Comparison of ENCODE assay signal across 9 cellular contexts in the genomic region with DNA sequence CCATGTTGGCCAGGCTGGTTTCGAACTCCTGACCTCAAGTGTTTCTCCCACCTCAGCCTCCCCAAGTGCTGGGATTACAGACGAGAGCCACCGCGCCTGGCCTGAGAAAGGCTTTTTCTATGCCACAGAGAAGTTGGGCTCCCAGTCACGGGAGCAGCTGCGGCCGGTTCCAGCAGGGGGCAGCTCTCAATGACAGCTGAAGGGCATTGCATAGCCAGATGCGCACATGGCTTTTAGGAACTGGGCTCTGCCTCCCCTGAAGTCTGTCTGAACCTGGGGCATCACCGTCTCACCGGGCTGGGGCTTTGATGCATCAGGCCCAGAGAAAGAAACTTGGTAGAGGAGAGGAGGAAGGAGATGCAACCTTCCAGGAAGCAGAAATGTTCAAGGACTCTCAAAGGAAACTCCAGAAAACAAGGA.
DNase-seq lines count a peak whose midpoint lies in the region; ATAC-seq and TF ChIP-seq lines count a peak whose summit lies in the region.
"Had no signal": no experiment of that assay in that cellular context is flagged by ENCODE, and none has a peak within 500 bp of the region (broad histone marks: within the 10 kb centered on the region; RNA-seq: fewer than 3 reads in every experiment).

No MANE protein-coding gene starts in this region.

- no peaks in the 10 kb centered on the region for H3F3A ChIP-seq in SK-N-SH (replicated peaks; ENCODE audit: insufficient read depth)

- intact Hi-C loops in dorsolateral prefrontal cortex (cut with DNase I) = loop anchor here in 1 of 2 donors (5.0 to 10.0 kb wide), 2 partner anchors 92 to 509 kb away; a partner anchor contains a TSS

- H3K4me1 ChIP-seq in SK-N-SH (ENCODE audit: control insufficient read depth in 1 of 2, insufficient read depth in 2 of 2, low read depth in 1 of 2, low read length in 1 of 2) = peaks cover 0 to 34% of the 10 kb centered on the region in 2 experiments; a peak in 1 of 4 replicates
- H3K4me1 ChIP-seq in lung (ENCODE audit: control insufficient read depth in 2 of 2, insufficient read depth in 2 of 2, low read length in 2 of 2) = peaks cover 0 to 2% of the 10 kb centered on the region in 2 donors

- no peaks in the 10 kb centered on the region for H3K9me3 ChIP-seq in SK-N-SH
- peaks cover 0 to 2% of the 10 kb centered on the region in 2 donors for H3K9me3 ChIP-seq in lung (ENCODE audit: control insufficient read depth in 2 of 2, insufficient read depth in 1 of 2, low read length in 1 of 2)
- H3K9me3 ChIP-seq: BLaER1 treated with 17β-estradiol and CSF1 and Interleukin-3, amounts not matched to agents 10 nM and 100 nM had no signal

- H3K9me2 ChIP-seq in SK-N-SH = no peaks in the 10 kb centered on the region

- no peak overlapping the region for H2AFZ ChIP-seq in SK-N-SH (ENCODE audit: low read depth)

- H3K27ac ChIP-seq in SK-N-SH (ENCODE audit: low read depth in 2 of 2, low read length in 1 of 2) (no peak overlapping the region), dorsolateral prefrontal cortex (no peak overlapping the region), lung (ENCODE audit: low read depth in 1 of 2, low read length in 1 of 2) (no peak overlapping the region), substantia nigra (ENCODE audit: low read depth, low read length, poor library complexity, severe bottlenecking) (no peak overlapping the region)
- H3K27ac ChIP-seq: BLaER1 treated with 17β-estradiol and CSF1 and Interleukin-3, amounts not matched to agents 10 nM and 100 nM had no signal

- TF ChIP-seq EP300 in SK-N-SH (IDR thresholded peaks at IDR 0.05; ENCODE audit: borderline replicate concordance in 1 of 2, low read depth in 1 of 2, low read length in 1 of 2) = no peak

- H3K27me3 ChIP-seq in SK-N-SH (ENCODE audit: insufficient read depth) (no peaks in the 10 kb centered on the region), dorsolateral prefrontal cortex (peaks cover 0 to 2% (median 0%) of the 10 kb centered on the region in 45 donors), lung (ENCODE audit: control insufficient read depth, insufficient read depth) (no peaks in the 10 kb centered on the region)
- H3K27me3 ChIP-seq: BLaER1 treated with 17β-estradiol and CSF1 and Interleukin-3, amounts not matched to agents 10 nM and 100 nM had no signal

- ATAC-seq in GM21723 (IDR thresholded peaks at IDR 0.05; ENCODE audit: unreplicated experiment) (peak; percentile 93), lung (ENCODE audit: insufficient read depth, low FRiP score) (peak; percentile 63)

- no peak overlapping the region for H3K4me2 ChIP-seq in SK-N-SH
- H3K4me2 ChIP-seq: BLaER1 treated with 17β-estradiol and CSF1 and Interleukin-3, amounts not matched to agents 10 nM and 100 nM had no signal

- CTCF ChIA-PET in SK-N-SH (lab: Yijun Ruan, JAX) = interaction anchor here (0.9 to 15.0 kb wide), 38 partner anchors 9 to 507 kb away, joined by 3 to 215 read pairs (median 5); a partner anchor contains a TSS

- 16% methylated on average over 10 of the region's 10 CpGs for WGBS in SK-N-SH (ENCODE audit: low lambda C conversion rate)
- 14 to 18% methylated on average over 10 of the region's 10 CpGs for WGBS in lung, 2 donors

- POLR2A ChIA-PET in SK-N-SH (lab: Yijun Ruan, JAX) = interaction anchor here (1.4 to 2.2 kb wide), 2 partner anchors 87 to 90 kb away, joined by 4 to 12 read pairs; no protein-coding TSS in a partner anchor

- TF ChIP-seq CTCF in SK-N-SH (IDR thresholded peaks at IDR 0.05) = peak; percentile 98
- peak in 54 of 56 donors; percentile 12 to 71 (median 55) for TF ChIP-seq CTCF in dorsolateral prefrontal cortex (IDR thresholded peaks at IDR 0.05 in 54 of 56, conservative IDR thresholded peaks at IDR 0.05 in 2 of 56; ENCODE audit: low read depth in 1 of 56, partially characterized antibody in 56 of 56)
- peak; percentile 59 for TF ChIP-seq CTCF in lung (IDR thresholded peaks at IDR 0.05; ENCODE audit: control extremely low read depth, extremely low read depth)

- TF ChIP-seq RAD21 in SK-N-SH (IDR thresholded peaks at IDR 0.05; ENCODE audit: low read length) = peak; percentile 84

- H3K9ac ChIP-seq in SK-N-SH = no peak overlapping the region
- H3K9ac ChIP-seq: BLaER1 treated with 17β-estradiol and CSF1 and Interleukin-3, amounts not matched to agents 10 nM and 100 nM had no signal

- no peaks in the 10 kb centered on the region for H3K36me3 ChIP-seq in SK-N-SH (replicated peaks in 1 of 2; ENCODE audit: control insufficient read depth in 1 of 2, insufficient read depth in 2 of 2, low read length in 1 of 2)
- H3K36me3 ChIP-seq in lung (ENCODE audit: control insufficient read depth in 2 of 2, insufficient read depth in 2 of 2, low read length in 2 of 2) = no peaks in the 10 kb centered on the region
- H3K36me3 ChIP-seq: BLaER1 treated with 17β-estradiol and CSF1 and Interleukin-3, amounts not matched to agents 10 nM and 100 nM had no signal

- peak; percentile 58 for DNase-seq in NCI-H146 (lab: John Stamatoyannopoulos, UW)
- no peak for DNase-seq in NCI-H146 treated with DMSO at 0.1 percent for 48 hours (lab: John Stamatoyannopoulos, UW; ENCODE audit: unreplicated experiment)
- peak; percentile 11 for DNase-seq in Jurkat, Clone E6-1 (ENCODE audit: low read depth, low spot score)
- peak; percentile 89 for DNase-seq in SK-N-SH
- DNase-seq in dorsolateral prefrontal cortex = peak in 6 of 10 donors; percentile 25 to 64 (median 47)
- DNase-seq in lung (ENCODE audit: low spot score) = peak; percentile 72
- DNase-seq in substantia nigra (lab: John Stamatoyannopoulos, UW) = peak in 29 of 49 donors; percentile 3 to 54 (median 18)

- H4K20me1 ChIP-seq in SK-N-SH (ENCODE audit: insufficient read depth) = no peaks in the 10 kb centered on the region
- H4K20me1 ChIP-seq: BLaER1 treated with 17β-estradiol and CSF1 and Interleukin-3, amounts not matched to agents 10 nM and 100 nM had no signal

- no peaks in the 10 kb centered on the region for H3K79me2 ChIP-seq in SK-N-SH (ENCODE audit: insufficient read depth)

- no peak overlapping the region for H3K4me3 ChIP-seq in Jurkat, Clone E6-1 (ENCODE audit: low read length)
- H3K4me3 ChIP-seq in SK-N-SH (ENCODE audit: low read depth in 2 of 2, low read length in 1 of 2) (no peak overlapping the region; a peak in 1 of 4 replicates), dorsolateral prefrontal cortex (no peak overlapping the region), lung (no peak overlapping the region)
- H3K4me3 ChIP-seq: BLaER1 treated with 17β-estradiol and CSF1 and Interleukin-3, amounts not matched to agents 10 nM and 100 nM had no signal

TF ChIP-seq in SK-N-SH, 30 proteins besides CTCF, POLR2A, EP300 and RAD21:
- peak; percentile 57 for TF ChIP-seq CHD2 (IDR thresholded peaks at IDR 0.05; ENCODE audit: low read length, partially characterized antibody)
- peak; percentile 97 for TF ChIP-seq SMC3 (IDR thresholded peaks at IDR 0.05; ENCODE audit: low read depth, low read length)
- peak; percentile 19; the same call in 1 of the 2 replicates for TF ChIP-seq FOXJ3 (CRISPR knock-in tag; IDR thresholded peaks at IDR 0.05)
- TF ChIP-seq GABPA (IDR thresholded peaks at IDR 0.05; ENCODE audit: low read depth) = no peak
- TF ChIP-seq, protein P1, sequence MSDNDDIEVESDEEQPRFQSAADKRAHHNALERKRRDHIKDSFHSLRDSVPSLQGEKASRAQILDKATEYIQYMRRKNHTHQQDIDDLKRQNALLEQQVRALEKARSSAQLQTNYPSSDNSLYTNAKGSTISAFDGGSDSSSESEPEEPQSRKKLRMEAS (IDR thresholded peaks at IDR 0.05; ENCODE audit: low read depth) = peak; percentile 87
- TF ChIP-seq SIN3A (IDR thresholded peaks at IDR 0.05; ENCODE audit: borderline replicate concordance, low read depth, low read length) = peak; percentile 75; the same call in 1 of the 2 replicates
- TF ChIP-seq RCOR1 (IDR thresholded peaks at IDR 0.05; ENCODE audit: low read length) = peak; percentile 43; the same call in 1 of the 2 replicates
- no peak for TF ChIP-seq NRF1 (IDR thresholded peaks at IDR 0.05; ENCODE audit: low read depth, low read length)
- TF ChIP-seq, protein P2, sequence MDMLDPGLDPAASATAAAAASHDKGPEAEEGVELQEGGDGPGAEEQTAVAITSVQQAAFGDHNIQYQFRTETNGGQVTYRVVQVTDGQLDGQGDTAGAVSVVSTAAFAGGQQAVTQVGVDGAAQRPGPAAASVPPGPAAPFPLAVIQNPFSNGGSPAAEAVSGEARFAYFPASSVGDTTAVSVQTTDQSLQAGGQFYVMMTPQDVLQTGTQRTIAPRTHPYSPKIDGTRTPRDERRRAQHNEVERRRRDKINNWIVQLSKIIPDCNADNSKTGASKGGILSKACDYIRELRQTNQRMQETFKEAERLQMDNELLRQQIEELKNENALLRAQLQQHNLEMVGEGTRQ (IDR thresholded peaks at IDR 0.05; ENCODE audit: borderline replicate concordance, low read depth, low read length) = no peak
- no peak for TF ChIP-seq POLR2AphosphoS5 (IDR thresholded peaks at IDR 0.05; ENCODE audit: low read depth, low read length)
- peak; percentile 97 for TF ChIP-seq MXI1 (IDR thresholded peaks at IDR 0.05; ENCODE audit: low read depth, low read length)
- peak; percentile 61 for TF ChIP-seq TCF12 (IDR thresholded peaks at IDR 0.05)
